ENCODE assay signal across 20 cellular contexts in the genomic region with DNA sequence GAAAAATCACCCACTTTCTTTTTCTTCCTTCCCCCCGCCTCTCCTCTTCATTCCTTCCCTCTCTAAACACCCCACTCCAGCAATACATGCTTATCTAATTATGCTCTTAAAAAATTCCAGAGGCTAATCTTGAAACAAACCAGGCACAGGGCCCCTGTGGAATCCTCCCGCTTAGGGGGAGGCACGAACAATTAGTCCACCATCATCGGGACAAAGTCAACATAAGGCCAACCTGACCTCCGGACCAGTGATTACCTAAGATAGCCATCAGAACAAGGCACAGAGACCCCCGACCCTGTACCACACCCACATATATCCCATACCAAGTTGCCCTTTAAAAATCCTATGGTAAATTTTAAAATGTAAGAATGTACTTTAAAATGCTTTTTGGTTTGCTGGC. TPM values are rescaled to one million over a fixed set of nuclear protein-coding genes. Genes with fewer than 3 reads are reported as not detected.
DNase-seq lines count a peak whose midpoint lies in the region; ATAC-seq and TF ChIP-seq lines count a peak whose summit lies in the region.
"Had no signal": no experiment of that assay in that cellular context is flagged by ENCODE, and none has a peak within 500 bp of the region (broad histone marks: within the 10 kb centered on the region; RNA-seq: fewer than 3 reads in every experiment).

No MANE protein-coding gene starts in this region.

- H3K9ac ChIP-seq in neural progenitor cell: no peak overlapping the region

- H3K79me2 ChIP-seq in GM23338 (replicated peaks; ENCODE audit: insufficient read depth): peaks cover 15% of the 10 kb centered on the region; the same call in 1 of the 2 replicates
- peaks cover 39% of the 10 kb centered on the region for H3K79me2 ChIP-seq in neural progenitor cell (ENCODE audit: low read depth)

- H3K27ac Mint-ChIP-seq in GM23338 (peak overlapping the region; percentile 85; the same call in 1 of the 2 replicates), WTC11 (peak overlapping the region; percentile 95; the same call in 1 of the 2 replicates), neural progenitor cell (peak overlapping the region; percentile 70)
- H3K27ac Mint-ChIP-seq: CD4-positive, alpha-beta memory T cell; HFFc6 had no signal

- H3F3A ChIP-seq in GM23338 (replicated peaks; ENCODE audit: low read depth) (0 out of 2 replicates have a peak, but pooled peaks cover 2% of the 10 kb centered on the region), neural progenitor cell (ENCODE audit: low read depth) (peaks cover 27% of the 10 kb centered on the region)

- H4K20me1 ChIP-seq in GM23338 (replicated peaks; ENCODE audit: insufficient read depth) (no peaks in the 10 kb centered on the region), neural progenitor cell (ENCODE audit: low read depth) (peaks cover 21% of the 10 kb centered on the region)

- H3K4me2 ChIP-seq in GM23338 (no peak overlapping the region), neural progenitor cell (no peak overlapping the region)

- H3K4me1 ChIP-seq in GM23338 (ENCODE audit: insufficient read depth) (peaks cover 37% of the 10 kb centered on the region), neural progenitor cell (peaks cover 37% of the 10 kb centered on the region), mucosa of descending colon (ENCODE audit: low read depth) (no peaks in the 10 kb centered on the region)

- H3K27ac ChIP-seq in GM23338 (ENCODE audit: low read depth) (no peak overlapping the region), neural progenitor cell (no peak overlapping the region), coronary artery (no peak overlapping the region)
- H3K27ac ChIP-seq: RWPE1 had no signal

- intact Hi-C loops in left cardiac atrium (cut with DNase I): no loop called here
- intact Hi-C loops in mucosa of descending colon (cut with DNase I, micrococcal nuclease): no loop called here

- H3K9me3 ChIP-seq in neural progenitor cell (ENCODE audit: low read depth) (no peaks in the 10 kb centered on the region), mucosa of descending colon (no peaks in the 10 kb centered on the region)

- CTCF ChIA-PET in WTC11 (lab: Charles Lee): interaction anchor here (0.9 to 3.0 kb wide), 2 partner anchors 20 to 31 kb away, joined by 7 to 18 read pairs; no protein-coding TSS in a partner anchor

- ATAC-seq in GM23338 (no peak), WTC11 (no peak), left cardiac atrium (peak; percentile 74 to 87), mucosa of descending colon (no peak)

- POLR2A ChIA-PET in WTC11 (lab: Charles Lee): no interaction called here

- peaks cover 57% of the 10 kb centered on the region for H3K4me1 Mint-ChIP-seq in GM23338
- peaks cover 65% of the 10 kb centered on the region for H3K4me1 Mint-ChIP-seq in WTC11
- peaks cover 40% of the 10 kb centered on the region for H3K4me1 Mint-ChIP-seq in neural progenitor cell

- peaks cover 3% of the 10 kb centered on the region for H3K9me2 ChIP-seq in GM23338 (ENCODE audit: insufficient read depth)

- no peaks in the 10 kb centered on the region for H3K36me3 ChIP-seq in GM23338 (ENCODE audit: insufficient read depth)
- no peaks in the 10 kb centered on the region for H3K36me3 ChIP-seq in neural progenitor cell
- no peaks in the 10 kb centered on the region for H3K36me3 ChIP-seq in mucosa of descending colon (ENCODE audit: low read depth)

- no peaks in the 10 kb centered on the region for H3K27me3 ChIP-seq in GM23338 (ENCODE audit: insufficient read depth)
- no peaks in the 10 kb centered on the region for H3K27me3 ChIP-seq in neural progenitor cell

- H3K36me3 Mint-ChIP-seq in GM23338 (ENCODE audit: low read depth) (peaks cover 2% of the 10 kb centered on the region; the same call in 1 of the 3 replicates), WTC11 (no peaks in the 10 kb centered on the region; the same call in 1 of the 2 replicates), neural progenitor cell (peaks cover 23% of the 10 kb centered on the region)

- H3K27me3 Mint-ChIP-seq in GM23338 (ENCODE audit: insufficient read depth, low read depth, poor library complexity) (peaks cover 10% of the 10 kb centered on the region), WTC11 (ENCODE audit: low read depth) (no peaks in the 10 kb centered on the region; the same call in 1 of the 2 replicates), neural progenitor cell (ENCODE audit: insufficient read depth, low read depth) (no peaks in the 10 kb centered on the region)
- H3K27me3 Mint-ChIP-seq: CD4-positive, alpha-beta memory T cell had no signal

- no peaks in the 10 kb centered on the region for H3K9me3 Mint-ChIP-seq in GM23338
- no peaks in the 10 kb centered on the region; the same call in 1 of the 2 replicates for H3K9me3 Mint-ChIP-seq in WTC11
- peaks cover 9% of the 10 kb centered on the region for H3K9me3 Mint-ChIP-seq in neural progenitor cell
- H3K9me3 Mint-ChIP-seq: CD4-positive, alpha-beta memory T cell had no signal

- DNase-seq in GM23338 (ENCODE audit: low spot score) (no peak), WTC11 (ENCODE audit: low spot score) (no peak), left cardiac atrium (no peak), neural progenitor cell (ENCODE audit: low spot score) (no peak), coronary artery (ENCODE audit: low spot score) (no peak), mucosa of descending colon (no peak), NCI-H1417 (lab: John Stamatoyannopoulos, UW) (no peak), GOT3 (lab: John Stamatoyannopoulos, UW) (no peak)
- DNase-seq: ACHN; CD4-positive, alpha-beta memory T cell; DND-41; HFFc6; KBM-7; NCI-H146; NCI-H2081 treated with DMSO at 0.1 percent for 48 hours; NCI-H2227 treated with DMSO at 0.1 percent for 48 hours; NCI-H524 treated with DMSO at 0.1 percent for 48 hours; NK-92 treated with Interleukin-12 subunit alpha and Interleukin-12 subunit beta, amount 100 ng/mL, for 24 hours; OCI-M1 had no signal

- H2AFZ ChIP-seq in GM23338 (no peak overlapping the region), neural progenitor cell (replicated peaks) (no peak overlapping the region)

- no peak overlapping the region for H3K4me3 ChIP-seq in GM23338
- no peak overlapping the region for H3K4me3 ChIP-seq in neural progenitor cell
- H3K4me3 ChIP-seq in coronary artery: no peak overlapping the region
- no peak overlapping the region for H3K4me3 ChIP-seq in mucosa of descending colon

- H3K4me3 Mint-ChIP-seq in GM23338 (no peak overlapping the region), WTC11 (no peak overlapping the region; the same call in 1 of the 2 replicates), neural progenitor cell (peak overlapping the region; percentile 52)
- H3K4me3 Mint-ChIP-seq: CD4-positive, alpha-beta memory T cell; HFFc6 had no signal

- TF ChIP-seq CTCF in GM23338 (conservative IDR thresholded peaks at IDR 0.05; ENCODE audit: low read depth in 2 of 2): no peak
- TF ChIP-seq CTCF in WTC11 (IDR thresholded peaks at IDR 0.05): no peak
- TF ChIP-seq CTCF in neural progenitor cell (IDR thresholded peaks at IDR 0.05): no peak
- TF ChIP-seq CTCF in coronary artery (IDR thresholded peaks at IDR 0.05): no peak
- no peak for TF ChIP-seq CTCF in mucosa of descending colon (IDR thresholded peaks at IDR 0.05)

TF ChIP-seq in GM23338, 12 proteins besides CTCF, POLR2A, EP300 and RAD21 (continues in another document):
- TF ChIP-seq CREB1 (CRISPR knock-in tag; IDR thresholded peaks at IDR 0.05; ENCODE audit: low read depth) (no peak), EZH2phosphoT487 (IDR thresholded peaks at IDR 0.05; ENCODE audit: unreplicated experiment) (no peak), STAT1 (IDR thresholded peaks at IDR 0.05; ENCODE audit: unreplicated experiment) (no peak)

TF ChIP-seq in WTC11, 78 proteins besides CTCF, POLR2A, EP300 and RAD21:
- no peak for TF ChIP-seq ESRRA (CRISPR knock-in tag; IDR thresholded peaks at IDR 0.05; ENCODE audit: borderline replicate concordance)

RNA-seq across cellular contexts. Expression of a gene that starts 47.1 kb away (rescaled TPM):
- 28.8 and 29.6 TPM in 2 replicates for total RNA-seq in GM23338 (2014; rRNA removed; shearing (Covaris generic))
- polyA plus RNA-seq in GM23338 (2016; fragmentation: Nextera tagmentation; extraction: Ambion mirVana): 25.6 and 32.0 TPM in 2 replicates
- 24.5 to 34.7 TPM (median 26.4 TPM) in 3 replicates for total RNA-seq in WTC11 (2021)
- total RNA-seq in left cardiac atrium: 10 to 100 TPM; 31.9 to 40.0 TPM
- total RNA-seq in neural progenitor cell (ENCODE audit: low replicate concordance): 42.1 and 54.2 TPM in 2 replicates
- 10 to 100 TPM; 26.6 to 28.1 (median 27.4) TPM for total RNA-seq in mucosa of descending colon

Comparison
In these comparisons a context has a peak if more than half of its experiments do, and no peak if none do; other contexts are left out.
1. ATAC-seq: peak in left cardiac atrium (2 of 2); none in GM23338 (single experiment), WTC11 (single experiment) and mucosa of descending colon (single experiment).
2. Peak in every context shown above with its lines, with median percentiles within 50 percentile points of each other: H3K27ac Mint-ChIP-seq.